10 cellular contexts compared by ENCODE assay signal in genomic region chr16:66250686-66251405, GRCh38.
DNase-seq lines count a peak whose midpoint lies in the region; ATAC-seq and TF ChIP-seq lines count a peak whose summit lies in the region.
"Had no signal": no experiment of that assay in that cellular context is flagged by ENCODE, and none has a peak within 500 bp of the region (broad histone marks: within the 10 kb centered on the region; RNA-seq: fewer than 3 reads in every experiment).

No MANE protein-coding gene starts in this region.

- H3K36me3 Mint-ChIP-seq in type B pancreatic cell: no peaks in the 10 kb centered on the region

- no peaks in the 10 kb centered on the region for H3K27me3 ChIP-seq in SJCRH30
- H3K27me3 ChIP-seq in esophagus squamous epithelium: no peaks in the 10 kb centered on the region
- H3K27me3 ChIP-seq in mesendoderm (ENCODE audit: insufficient read depth, low read length, poor library complexity): no peaks in the 10 kb centered on the region

- H3K9me3 ChIP-seq in SJCRH30 (replicated peaks) (no peaks in the 10 kb centered on the region), esophagus squamous epithelium (peaks cover 0 to 10% (median 4%) of the 10 kb centered on the region in 3 donors)

- no peak overlapping the region for H2AK5ac ChIP-seq in mesendoderm (ENCODE audit: low read length)

- H2BK120ac ChIP-seq in mesendoderm (ENCODE audit: low read depth, low read length): no peak overlapping the region

- H3K4me1 ChIP-seq in SJCRH30: peaks cover 42% of the 10 kb centered on the region
- H3K4me1 ChIP-seq in esophagus squamous epithelium: peaks cover 0 to 37% (median 10%) of the 10 kb centered on the region in 3 donors
- no peaks in the 10 kb centered on the region for H3K4me1 ChIP-seq in mesendoderm (ENCODE audit: control insufficient read depth, low read depth, low read length)

- H3K79me1 ChIP-seq in mesendoderm (ENCODE audit: low read length): no peaks in the 10 kb centered on the region

- H3K27ac Mint-ChIP-seq in type B pancreatic cell: peak overlapping the region; percentile 87
- H3K27ac Mint-ChIP-seq: activated CD8-positive, alpha-beta T cell treated with anti-CD3 and anti-CD28 coated beads for 36 hours had no signal

- peaks cover 40% of the 10 kb centered on the region for H3K4me1 Mint-ChIP-seq in type B pancreatic cell (ENCODE audit: unreplicated experiment)

- H3K9me3 Mint-ChIP-seq in type B pancreatic cell: no peaks in the 10 kb centered on the region
- H3K9me3 Mint-ChIP-seq: activated CD8-positive, alpha-beta T cell treated with anti-CD3 and anti-CD28 coated beads for 36 hours had no signal

- H3K79me2 ChIP-seq in mesendoderm (ENCODE audit: control insufficient read depth, insufficient read depth, low read length): no peaks in the 10 kb centered on the region

- no peak for TF ChIP-seq CTCF in esophagus squamous epithelium (IDR thresholded peaks at IDR 0.05)
- no peak for TF ChIP-seq CTCF in type B pancreatic cell (conservative IDR thresholded peaks at IDR 0.05)

- no peak for ATAC-seq in GM18511 (IDR thresholded peaks at IDR 0.05; ENCODE audit: unreplicated experiment)
- no peak for ATAC-seq in GM21737 (IDR thresholded peaks at IDR 0.05; ENCODE audit: unreplicated experiment)
- ATAC-seq: activated CD8-positive, alpha-beta T cell treated with anti-CD3 and anti-CD28 coated beads for 36 hours had no signal

- no peak overlapping the region for H2BK15ac ChIP-seq in mesendoderm (replicated peaks; ENCODE audit: low read depth)

- intact Hi-C loops in esophagus squamous epithelium (cut with DNase I): no loop called here

- H3K18ac ChIP-seq in mesendoderm (ENCODE audit: low read length): no peak overlapping the region

- H3K27me3 Mint-ChIP-seq in type B pancreatic cell: no peaks in the 10 kb centered on the region
- H3K27me3 Mint-ChIP-seq: activated CD8-positive, alpha-beta T cell treated with anti-CD3 and anti-CD28 coated beads for 36 hours had no signal

- H2BK5ac ChIP-seq in mesendoderm (ENCODE audit: low read length): no peak overlapping the region

- 23 to 24% methylated on average over 8 to 9 of the region's 10 CpGs for WGBS in esophagus squamous epithelium, 2 donors
- no CpG with 5 or more reads among the region's 10 CpGs for WGBS in mesendoderm (ENCODE audit: extremely low coverage, insufficient coverage, low lambda C conversion rate)

- H3K4me3 ChIP-seq in SJCRH30 (peak overlapping the region; percentile 41), esophagus squamous epithelium (no peak overlapping the region), mesendoderm (ENCODE audit: low read length) (no peak overlapping the region)

- no peak overlapping the region for H3K4me2 ChIP-seq in mesendoderm (ENCODE audit: low read length)

- H3K9ac ChIP-seq in mesendoderm (ENCODE audit: low read length): no peak overlapping the region

- no peak overlapping the region for H3K23ac ChIP-seq in mesendoderm (ENCODE audit: low read length)

- DNase-seq in SJCRH30 (peak; percentile 92 to 97), esophagus squamous epithelium (lab: John Stamatoyannopoulos, UW) (no peak), mesendoderm (peak; percentile 42), type B pancreatic cell (ENCODE audit: extremely low spot score, unreplicated experiment) (no peak), NCI-H1694 treated with DMSO at 0.1 percent for 48 hours (lab: John Stamatoyannopoulos, UW) (no peak)
- no peak for DNase-seq in stimulated activated CD4-positive, alpha-beta T cell treated with anti-CD3 and anti-CD28 coated beads, Interleukin-15, amount 100 ng/mL, for 24 hours
- DNase-seq: activated CD8-positive, alpha-beta T cell treated with anti-CD3 and anti-CD28 coated beads for 36 hours; NCI-H187 had no signal

- no peak overlapping the region for H3K4ac ChIP-seq in mesendoderm (ENCODE audit: low read depth, low read length)

- H3K4me3 Mint-ChIP-seq in type B pancreatic cell: peak overlapping the region; percentile 72
- H3K4me3 Mint-ChIP-seq: activated CD8-positive, alpha-beta T cell treated with anti-CD3 and anti-CD28 coated beads for 36 hours had no signal

- H3K36me3 ChIP-seq in SJCRH30 (no peaks in the 10 kb centered on the region), esophagus squamous epithelium (no peaks in the 10 kb centered on the region), mesendoderm (ENCODE audit: control insufficient read depth, insufficient read depth, low read length) (no peaks in the 10 kb centered on the region)

- no peak for TF ChIP-seq POLR2A in esophagus squamous epithelium (IDR thresholded peaks at IDR 0.05)

- H3K27ac ChIP-seq in SJCRH30: peak overlapping the region; percentile 97
- peak overlapping the region in 3 of 4 donors; percentile 13 to 68 (median 35) for H3K27ac ChIP-seq in esophagus squamous epithelium
- no peak overlapping the region for H3K27ac ChIP-seq in mesendoderm (ENCODE audit: low read depth, low read length)

- H4K8ac ChIP-seq in mesendoderm (ENCODE audit: low read depth, low read length): no peak overlapping the region

- H4K5ac ChIP-seq in mesendoderm (ENCODE audit: low read length): no peak overlapping the region

- no peak overlapping the region for H3K56ac ChIP-seq in mesendoderm (ENCODE audit: low read length)

Comparison
In these comparisons a context has a peak if more than half of its experiments do, and no peak if none do; other contexts are left out.
1. DNase-seq: peak in SJCRH30 (2 of 2) and mesendoderm (single experiment); none in esophagus squamous epithelium (single experiment), type B pancreatic cell (single experiment), NCI-H1694 treated with DMSO at 0.1 percent for 48 hours (single experiment) and stimulated activated CD4-positive, alpha-beta T cell treated with anti-CD3 and anti-CD28 coated beads, Interleukin-15, amount 100 ng/mL, for 24 hours (single experiment).